ENCODE assay signal across 26 cellular contexts in the genomic region with DNA sequence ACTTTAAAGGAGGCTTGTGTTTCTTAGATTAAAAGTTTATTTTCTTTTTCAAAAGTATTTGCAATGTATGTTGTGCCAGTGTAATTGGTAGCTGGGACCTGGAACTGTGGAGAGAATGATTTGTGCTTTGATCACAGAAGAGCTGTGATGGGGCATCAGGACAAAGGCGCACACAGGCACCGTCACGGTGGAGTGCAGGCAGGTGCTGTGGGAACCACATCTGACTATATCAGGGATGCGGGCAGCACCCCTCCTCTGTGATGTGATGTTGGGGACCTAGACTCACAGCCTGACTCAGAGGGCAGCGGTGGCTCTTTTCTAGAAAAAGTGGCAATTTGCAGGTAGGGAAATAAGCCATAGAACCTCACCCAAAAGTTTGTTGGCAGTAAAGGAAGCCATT. TPM values are rescaled to one million over a fixed set of nuclear protein-coding genes. Genes with fewer than 3 reads are reported as not detected.
A peak's percentile ranks its signal among the peaks of the same experiment; 100 is the strongest.
DNase-seq lines count a peak whose midpoint lies in the region; ATAC-seq and TF ChIP-seq lines count a peak whose summit lies in the region.
"Had no signal": no experiment of that assay in that cellular context is flagged by ENCODE, and none has a peak within 500 bp of the region (broad histone marks: within the 10 kb centered on the region; RNA-seq: fewer than 3 reads in every experiment).

No MANE protein-coding gene starts in this region.

- peak overlapping the region; percentile 1 to 100 (median 83) for H3K27ac Mint-ChIP-seq in CD4-positive, alpha-beta memory T cell
- H3K27ac Mint-ChIP-seq in natural killer cell treated with Interleukin-12 subunit alpha and Interleukin-12 subunit beta and Interleukin-15 and Interleukin-18, amount 100 ng/mL, for 72 hours = peak overlapping the region; percentile 27 to 44
- no peak overlapping the region for H3K27ac Mint-ChIP-seq in glutamatergic neuron (ENCODE audit: unreplicated experiment)

- H3K4me3 ChIP-seq in CD4-positive, alpha-beta memory T cell (ENCODE audit: low read length in 2 of 2) = no peak overlapping the region
- no peak overlapping the region for H3K4me3 ChIP-seq in adipocyte (ENCODE audit: low read length)
- H3K4me3 ChIP-seq: dorsolateral prefrontal cortex, GM12878, HAP-1, prostate gland, SK-N-MC, thoracic aorta had no signal

- peak; percentile 31 for DNase-seq in NCI-H2107 treated with DMSO at 0.1 percent for 48 hours (lab: John Stamatoyannopoulos, UW; ENCODE audit: unreplicated experiment)
- DNase-seq in NCI-H2107 (lab: John Stamatoyannopoulos, UW) = no peak
- DNase-seq in CD4-positive, alpha-beta memory T cell = no peak
- no peak for DNase-seq in adipocyte (ENCODE audit: low read depth)
- no peak for DNase-seq in natural killer cell treated with Interleukin-12 subunit alpha and Interleukin-12 subunit beta and Interleukin-15 and Interleukin-18, amount 100 ng/mL, for 72 hours (ENCODE audit: low spot score)
- DNase-seq in glutamatergic neuron = no peak
- DNase-seq in NCI-H2196 (lab: John Stamatoyannopoulos, UW; ENCODE audit: unreplicated experiment) = no peak
- DNase-seq in DMS79 treated with DMSO at 0.1 percent for 48 hours (lab: John Stamatoyannopoulos, UW) = no peak
- DNase-seq: activated gamma-delta T cell treated with Interleukin-2 at 50 U/mL for 16 hours, aorta, caudate nucleus, DMS79, dorsolateral prefrontal cortex, left colon, midbrain, NCI-H1417 treated with DMSO at 0.1 percent for 48 hours, NCI-H524 treated with DMSO at 0.1 percent for 48 hours, RPMI8226 had no signal

- POLR2A ChIA-PET in CD4-positive, alpha-beta memory T cell (lab: Charles Lee; ENCODE audit: partially characterized antibody) = interaction anchor here (0.7 kb wide), 1 partner anchor 539 kb away, joined by 5 read pairs; no protein-coding TSS in a partner anchor

- CTCF ChIA-PET in CD4-positive, alpha-beta memory T cell (lab: Charles Lee; ENCODE audit: partially characterized antibody) = interaction anchor here (0.7 to 1.8 kb wide), 5 partner anchors 14 to 117 kb away, joined by 3 to 6 read pairs (median 3); no protein-coding TSS in a partner anchor

- H3K4me1 Mint-ChIP-seq in CD4-positive, alpha-beta memory T cell = peaks cover 42 to 62% (median 52%) of the 10 kb centered on the region in 4 donors
- peaks cover 52 to 57% of the 10 kb centered on the region in 2 donors for H3K4me1 Mint-ChIP-seq in natural killer cell treated with Interleukin-12 subunit alpha and Interleukin-12 subunit beta and Interleukin-15 and Interleukin-18, amount 100 ng/mL, for 72 hours (ENCODE audit: low read depth in 2 of 2)
- H3K4me1 Mint-ChIP-seq in glutamatergic neuron (ENCODE audit: low read depth, unreplicated experiment) = no peaks in the 10 kb centered on the region
- H3K4me1 Mint-ChIP-seq: neural crest cell had no signal

- peak overlapping the region; percentile 15 for H3K9ac ChIP-seq in adipocyte (ENCODE audit: low read length)

- no peak for ATAC-seq in natural killer cell treated with Interleukin-12 subunit alpha and Interleukin-12 subunit beta and Interleukin-15 and Interleukin-18, amount 100 ng/mL, for 72 hours
- ATAC-seq: GM12878 had no signal

- H3K4me3 Mint-ChIP-seq in CD4-positive, alpha-beta memory T cell = peak overlapping the region in 1 of 8 donors; percentile 18
- no peak overlapping the region for H3K4me3 Mint-ChIP-seq in natural killer cell treated with Interleukin-12 subunit alpha and Interleukin-12 subunit beta and Interleukin-15 and Interleukin-18, amount 100 ng/mL, for 72 hours
- H3K4me3 Mint-ChIP-seq in glutamatergic neuron (ENCODE audit: unreplicated experiment) = no peak overlapping the region
- H3K4me3 Mint-ChIP-seq: neural crest cell had no signal

- peaks cover 0 to 2% (median 0%) of the 10 kb centered on the region in 8 donors for H3K9me3 Mint-ChIP-seq in CD4-positive, alpha-beta memory T cell
- no peaks in the 10 kb centered on the region for H3K9me3 Mint-ChIP-seq in natural killer cell treated with Interleukin-12 subunit alpha and Interleukin-12 subunit beta and Interleukin-15 and Interleukin-18, amount 100 ng/mL, for 72 hours
- no peaks in the 10 kb centered on the region for H3K9me3 Mint-ChIP-seq in glutamatergic neuron (ENCODE audit: unreplicated experiment)
- H3K9me3 Mint-ChIP-seq: IgD-negative memory B cell, neural crest cell had no signal

- intact Hi-C loops in CD4-positive, alpha-beta memory T cell (cut with micrococcal nuclease) = no loop called here

- H3K27me3 ChIP-seq in CD4-positive, alpha-beta memory T cell (ENCODE audit: insufficient read depth, low read length) = no peaks in the 10 kb centered on the region
- no peaks in the 10 kb centered on the region for H3K27me3 ChIP-seq in adipocyte (replicated peaks; ENCODE audit: control insufficient read depth, insufficient read depth, low read length)
- H3K27me3 ChIP-seq: dorsolateral prefrontal cortex had no signal

- no peaks in the 10 kb centered on the region for H3K9me3 ChIP-seq in CD4-positive, alpha-beta memory T cell (ENCODE audit: control insufficient read depth in 1 of 2, low read length in 2 of 2)
- no peaks in the 10 kb centered on the region for H3K9me3 ChIP-seq in adipocyte (ENCODE audit: control insufficient read depth, low read length)
- H3K9me3 ChIP-seq: HAP-1, prostate gland, thoracic aorta had no signal

- H3K36me3 ChIP-seq in CD4-positive, alpha-beta memory T cell (ENCODE audit: insufficient read depth, low read length) = peaks cover 6% of the 10 kb centered on the region
- H3K36me3 ChIP-seq in adipocyte (ENCODE audit: control insufficient read depth, insufficient read depth, low read length, severe bottlenecking) = no peaks in the 10 kb centered on the region
- H3K36me3 ChIP-seq: HAP-1, prostate gland, thoracic aorta had no signal

- no peaks in the 10 kb centered on the region for H3K27me3 Mint-ChIP-seq in CD4-positive, alpha-beta memory T cell
- no peaks in the 10 kb centered on the region for H3K27me3 Mint-ChIP-seq in natural killer cell treated with Interleukin-12 subunit alpha and Interleukin-12 subunit beta and Interleukin-15 and Interleukin-18, amount 100 ng/mL, for 72 hours
- no peaks in the 10 kb centered on the region for H3K27me3 Mint-ChIP-seq in glutamatergic neuron (ENCODE audit: unreplicated experiment)
- H3K27me3 Mint-ChIP-seq: IgD-negative memory B cell had no signal

- peaks cover 47% of the 10 kb centered on the region for H3K4me1 ChIP-seq in CD4-positive, alpha-beta memory T cell (ENCODE audit: insufficient read depth, low read length)
- peaks cover 23% of the 10 kb centered on the region for H3K4me1 ChIP-seq in adipocyte (ENCODE audit: control insufficient read depth, insufficient read depth, low read length)
- H3K4me1 ChIP-seq: HAP-1, prostate gland had no signal

- TF ChIP-seq CTCF in glutamatergic neuron (IDR thresholded peaks at IDR 0.05; ENCODE audit: partially characterized antibody, unreplicated experiment) = no peak

- H3K36me3 Mint-ChIP-seq in CD4-positive, alpha-beta memory T cell = peaks cover 33 to 56% of the 10 kb centered on the region in 2 donors
- peaks cover 48% of the 10 kb centered on the region for H3K36me3 Mint-ChIP-seq in natural killer cell treated with Interleukin-12 subunit alpha and Interleukin-12 subunit beta and Interleukin-15 and Interleukin-18, amount 100 ng/mL, for 72 hours
- H3K36me3 Mint-ChIP-seq in glutamatergic neuron (ENCODE audit: unreplicated experiment) = no peaks in the 10 kb centered on the region
- H3K36me3 Mint-ChIP-seq: IgD-negative memory B cell had no signal

- H3K27ac ChIP-seq in CD4-positive, alpha-beta memory T cell (ENCODE audit: low read depth, low read length) = no peak overlapping the region
- H3K27ac ChIP-seq: 22Rv1, dorsolateral prefrontal cortex, SK-N-MC, thoracic aorta had no signal

RNA-seq across cellular contexts. Expression of gene SYTL3, which starts 34.5 kb away (rescaled TPM):
- total RNA-seq in CD4-positive, alpha-beta memory T cell = 10 to 100 TPM; 22.2 to 24.3 TPM
- polyA plus RNA-seq in CD4-positive, alpha-beta memory T cell = 10 to 100 TPM; 11.9 to 13.3 TPM
- 100 to 1,000 TPM; 199 to 246 TPM for total RNA-seq in natural killer cell treated with Interleukin-12 subunit alpha and Interleukin-12 subunit beta and Interleukin-15 and Interleukin-18, amount 100 ng/mL, for 72 hours
- 2.8 TPM for total RNA-seq in glutamatergic neuron (ENCODE audit: unreplicated experiment)

RNA-seq across cellular contexts. Expression of gene DYNLT1, which starts 39.8 kb away (rescaled TPM):
- 10 to 100 TPM; 78.8 to 90.4 TPM for total RNA-seq in CD4-positive, alpha-beta memory T cell
- 100 to 1,000 TPM in 1 of 2 donors, 10 to 100 TPM in 1; 93.8 to 105 TPM for polyA plus RNA-seq in CD4-positive, alpha-beta memory T cell
- total RNA-seq in natural killer cell treated with Interleukin-12 subunit alpha and Interleukin-12 subunit beta and Interleukin-15 and Interleukin-18, amount 100 ng/mL, for 72 hours = 100 to 1,000 TPM; 117 to 157 TPM
- total RNA-seq in glutamatergic neuron (ENCODE audit: unreplicated experiment) = 261 TPM

Comparison
In these comparisons a context has a peak if more than half of its experiments do, and no peak if none do; other contexts are left out.
1. RNA of gene SYTL3, which starts 34.5 kb away (total RNA-seq): 199 to 246 TPM in natural killer cell treated with Interleukin-12 subunit alpha and Interleukin-12 subunit beta and Interleukin-15 and Interleukin-18, amount 100 ng/mL, for 72 hours; 22.2 to 24.3 TPM in CD4-positive, alpha-beta memory T cell and 2.8 TPM in glutamatergic neuron (single experiment); every median in the first group is over 4 times any median in the second.